ENCODE assay signal across 1 cellular context in the genomic region with DNA sequence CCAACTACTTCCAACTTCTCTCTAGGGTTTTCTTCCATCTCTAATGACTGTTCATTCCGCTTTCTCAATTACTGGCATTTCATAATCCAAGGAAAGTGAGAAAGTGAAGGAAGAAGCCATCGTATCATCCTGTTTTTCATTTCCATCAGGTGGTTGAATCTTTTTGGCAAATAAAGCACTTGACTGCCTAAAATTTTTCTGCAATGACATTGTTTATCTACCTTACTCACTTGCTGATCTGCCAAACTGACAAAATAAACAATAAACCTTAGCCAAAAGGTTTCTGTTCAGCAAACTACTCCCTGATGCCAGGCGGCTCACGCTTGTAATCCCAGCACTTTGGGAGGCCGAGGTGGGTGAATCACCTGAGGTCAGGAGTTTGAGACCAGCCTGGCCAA.
TF ChIP-seq lines count a peak whose summit lies in the region.

No MANE protein-coding gene starts in this region.

TF ChIP-seq in SK-N-SH treated with all-trans-retinoic acid at 6 μM for 48 hours, 23 proteins besides CTCF, POLR2A, EP300 and RAD21 (continued from another document):
- TF ChIP-seq, protein P1, sequence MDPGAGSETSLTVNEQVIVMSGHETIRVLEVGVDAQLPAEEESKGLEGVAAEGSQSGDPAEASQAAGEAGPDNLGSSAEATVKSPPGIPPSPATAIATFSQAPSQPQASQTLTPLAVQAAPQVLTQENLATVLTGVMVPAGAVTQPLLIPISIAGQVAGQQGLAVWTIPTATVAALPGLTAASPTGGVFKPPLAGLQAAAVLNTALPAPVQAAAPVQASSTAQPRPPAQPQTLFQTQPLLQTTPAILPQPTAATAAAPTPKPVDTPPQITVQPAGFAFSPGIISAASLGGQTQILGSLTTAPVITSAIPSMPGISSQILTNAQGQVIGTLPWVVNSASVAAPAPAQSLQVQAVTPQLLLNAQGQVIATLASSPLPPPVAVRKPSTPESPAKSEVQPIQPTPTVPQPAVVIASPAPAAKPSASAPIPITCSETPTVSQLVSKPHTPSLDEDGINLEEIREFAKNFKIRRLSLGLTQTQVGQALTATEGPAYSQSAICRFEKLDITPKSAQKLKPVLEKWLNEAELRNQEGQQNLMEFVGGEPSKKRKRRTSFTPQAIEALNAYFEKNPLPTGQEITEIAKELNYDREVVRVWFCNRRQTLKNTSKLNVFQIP (CRISPR knock-in tag; IDR thresholded peaks at IDR 0.05; ENCODE audit: borderline replicate concordance, low read depth) = no peak
- TF ChIP-seq, protein P2, sequence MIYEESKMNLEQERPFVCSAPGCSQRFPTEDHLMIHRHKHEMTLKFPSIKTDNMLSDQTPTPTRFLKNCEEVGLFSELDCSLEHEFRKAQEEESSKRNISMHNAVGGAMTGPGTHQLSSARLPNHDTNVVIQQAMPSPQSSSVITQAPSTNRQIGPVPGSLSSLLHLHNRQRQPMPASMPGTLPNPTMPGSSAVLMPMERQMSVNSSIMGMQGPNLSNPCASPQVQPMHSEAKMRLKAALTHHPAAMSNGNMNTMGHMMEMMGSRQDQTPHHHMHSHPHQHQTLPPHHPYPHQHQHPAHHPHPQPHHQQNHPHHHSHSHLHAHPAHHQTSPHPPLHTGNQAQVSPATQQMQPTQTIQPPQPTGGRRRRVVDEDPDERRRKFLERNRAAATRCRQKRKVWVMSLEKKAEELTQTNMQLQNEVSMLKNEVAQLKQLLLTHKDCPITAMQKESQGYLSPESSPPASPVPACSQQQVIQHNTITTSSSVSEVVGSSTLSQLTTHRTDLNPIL (CRISPR knock-in tag; IDR thresholded peaks at IDR 0.05; ENCODE audit: low read depth) = no peak
- TF ChIP-seq GLIS3 (CRISPR knock-in tag; IDR thresholded peaks at IDR 0.05) (no peak), ISL1 (CRISPR knock-in tag; IDR thresholded peaks at IDR 0.05) (no peak), ZNF8 (CRISPR knock-in tag; IDR thresholded peaks at IDR 0.05) (no peak)
- TF ChIP-seq, protein P3, sequence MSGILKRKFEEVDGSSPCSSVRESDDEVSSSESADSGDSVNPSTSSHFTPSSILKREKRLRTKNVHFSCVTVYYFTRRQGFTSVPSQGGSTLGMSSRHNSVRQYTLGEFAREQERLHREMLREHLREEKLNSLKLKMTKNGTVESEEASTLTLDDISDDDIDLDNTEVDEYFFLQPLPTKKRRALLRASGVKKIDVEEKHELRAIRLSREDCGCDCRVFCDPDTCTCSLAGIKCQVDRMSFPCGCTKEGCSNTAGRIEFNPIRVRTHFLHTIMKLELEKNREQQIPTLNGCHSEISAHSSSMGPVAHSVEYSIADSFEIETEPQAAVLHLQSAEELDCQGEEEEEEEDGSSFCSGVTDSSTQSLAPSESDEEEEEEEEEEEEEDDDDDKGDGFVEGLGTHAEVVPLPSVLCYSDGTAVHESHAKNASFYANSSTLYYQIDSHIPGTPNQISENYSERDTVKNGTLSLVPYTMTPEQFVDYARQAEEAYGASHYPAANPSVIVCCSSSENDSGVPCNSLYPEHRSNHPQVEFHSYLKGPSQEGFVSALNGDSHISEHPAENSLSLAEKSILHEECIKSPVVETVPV (CRISPR knock-in tag; IDR thresholded peaks at IDR 0.05) = no peak
